22 cellular contexts compared by ENCODE assay signal in genomic region chr18:36496022-36496421, GRCh38.
DNase-seq lines count a peak whose midpoint lies in the region; ATAC-seq, FAIRE-seq and TF ChIP-seq lines count a peak whose summit lies in the region.
"Had no signal": no experiment of that assay in that cellular context is flagged by ENCODE, and none has a peak within 500 bp of the region (broad histone marks: within the 10 kb centered on the region; RNA-seq: fewer than 3 reads in every experiment).

No MANE protein-coding gene starts in this region.

- no peaks in the 10 kb centered on the region for H3K27me3 ChIP-seq in GM12878 (replicated peaks in 1 of 2; ENCODE audit: control insufficient read depth in 2 of 2, insufficient read depth in 2 of 2, low read length in 1 of 2)
- H3K27me3 ChIP-seq: heart right ventricle, Peyer's patch, upper lobe of right lung had no signal

- CTCF ChIA-PET in GM12878 (lab: Yijun Ruan, JAX), result interaction anchor here (1.2 to 1.4 kb wide), 2 partner anchors 10 to 199 kb away, joined by 3 read pairs; partner anchors contain the start of gene FHOD3

- H3K36me3 ChIP-seq in GM12878 (ENCODE audit: control insufficient read depth in 2 of 2, insufficient read depth in 2 of 2, low read length in 1 of 2), result no peaks in the 10 kb centered on the region
- H3K36me3 ChIP-seq: heart right ventricle, Peyer's patch, upper lobe of right lung, WERI-Rb-1 had no signal

- 0 out of 4 replicates have a peak, but pooled peaks of 1 of the 2 experiments have one; percentile 29 for TF ChIP-seq EP300 in GM12878 (IDR thresholded peaks at IDR 0.05; ENCODE audit: borderline replicate concordance in 1 of 2, control insufficient read depth in 1 of 2, low read depth in 2 of 2, low read length in 2 of 2)

- ATAC-seq in GM21529 (IDR thresholded peaks at IDR 0.05; ENCODE audit: unreplicated experiment), result peak; percentile 46
- peak; percentile 53 for ATAC-seq in GM12878
- ATAC-seq in natural killer cell, result no peak
- ATAC-seq: heart right ventricle, upper lobe of right lung had no signal

- DNase-seq in DMS53 (lab: John Stamatoyannopoulos, UW) (peak; percentile 29), DMS53 treated with DMSO at 0.1 percent for 48 hours (lab: John Stamatoyannopoulos, UW; ENCODE audit: unreplicated experiment) (no peak), LoVo (ENCODE audit: low spot score) (peak; percentile 5), GM12878 (ENCODE audit: low read depth, low spot score) (no peak), natural killer cell (no peak), MV-4-11 (lab: John Stamatoyannopoulos, UW) (no peak)
- DNase-seq in activated CD4-positive, CD25-positive, alpha-beta regulatory T cell (lab: John Stamatoyannopoulos, UW), result no peak
- DNase-seq: central memory CD4-positive, alpha-beta T cell; effector CD4-positive, alpha-beta T cell; heart right ventricle; NCI-H1048; NCI-H774; Peyer's patch; upper lobe of right lung; WERI-Rb-1 had no signal

- SMC1A ChIA-PET in GM12878 (lab: Charles Lee; ENCODE audit: uncharacterized antibody, unreplicated experiment), result interaction anchor here (0.9 to 4.5 kb wide), 14 partner anchors 10 to 130 kb away, joined by 3 to 37 read pairs (median 5); no protein-coding TSS in a partner anchor

- no peak for TF ChIP-seq POLR2A in GM12878 (IDR thresholded peaks at IDR 0.05; ENCODE audit: low read depth, low read length)

- H3K4me1 ChIP-seq in GM12878 (ENCODE audit: control insufficient read depth, insufficient read depth, low read length), result peaks cover 11% of the 10 kb centered on the region
- H3K4me1 ChIP-seq: Peyer's patch, upper lobe of right lung had no signal

- TF ChIP-seq CTCF in GM12878 (IDR thresholded peaks at IDR 0.05 in 2 of 3, conservative IDR thresholded peaks at IDR 0.05 in 1 of 3; ENCODE audit: control insufficient read depth in 2 of 3, extremely low read depth in 1 of 3, insufficient read depth in 1 of 3, low read depth in 3 of 3, low read length in 3 of 3), result no peak
- TF ChIP-seq CTCF in natural killer cell (IDR thresholded peaks at IDR 0.05), result no peak

- in situ Hi-C loops in GM12878 (cut with MboI), result no loop called here

- H3K27ac ChIP-seq in GM12878 (ENCODE audit: control insufficient read depth, insufficient read depth), result no peak overlapping the region
- H3K27ac ChIP-seq: 22Rv1, Peyer's patch, upper lobe of right lung, WERI-Rb-1 had no signal

- no peaks in the 10 kb centered on the region; the same call in 2 of the 3 replicates for H3K9me3 ChIP-seq in GM12878 (replicated peaks; ENCODE audit: control insufficient read depth, insufficient read depth, low read length)
- H3K9me3 ChIP-seq: heart right ventricle, Peyer's patch, upper lobe of right lung had no signal

- H3K4me2 ChIP-seq in GM12878 (ENCODE audit: control insufficient read depth, insufficient read depth), result no peak overlapping the region

- no peak overlapping the region for H3K4me3 Mint-ChIP-seq in natural killer cell
- H3K4me3 Mint-ChIP-seq: activated naive CD8-positive, alpha-beta T cell; CD4-positive, CD25-positive, alpha-beta regulatory T cell; stimulated activated naive CD8-positive, alpha-beta T cell treated with anti-CD3 and anti-CD28 coated beads, Interleukin-15, Interleukin-2, amounts not matched to agents 100 ng/mL and 50 ng/mL, for 24 hours had no signal

- intact Hi-C loops in GM12878 (cut with micrococcal nuclease; ENCODE audit: unreplicated experiment), result loop anchor here (5.0 kb wide), 1 partner anchor 141 kb away; no protein-coding TSS in a partner anchor
- intact Hi-C loops in natural killer cell (cut with micrococcal nuclease), result no loop called here

- no TSS peak for BruUV-seq in GM12878 (replicated peaks; lab: Mats Ljungman, UMichigan)

- POLR2A ChIA-PET in GM12878 (lab: Charles Lee), result interaction anchor here (1.0 to 2.3 kb wide), 2 partner anchors 14 to 26 kb away, joined by 3 to 5 read pairs; no protein-coding TSS in a partner anchor

- FAIRE-seq in GM12878 (lab: Jason Lieb, UNC), result no peak
- FAIRE-seq: H54, keratinocyte had no signal

- H3K4me3 ChIP-seq in GM12878, result no peak overlapping the region
- H3K4me3 ChIP-seq: heart right ventricle, Peyer's patch, upper lobe of right lung had no signal

- no peak overlapping the region for H3K27ac Mint-ChIP-seq in natural killer cell
- H3K27ac Mint-ChIP-seq: activated naive CD8-positive, alpha-beta T cell; CD4-positive, CD25-positive, alpha-beta regulatory T cell; stimulated activated naive CD8-positive, alpha-beta T cell treated with anti-CD3 and anti-CD28 coated beads, Interleukin-15, Interleukin-2, amounts not matched to agents 100 ng/mL and 50 ng/mL, for 24 hours had no signal

- no peak overlapping the region for H3K9ac ChIP-seq in GM12878 (ENCODE audit: control insufficient read depth, insufficient read depth, low read length)

- no peaks in the 10 kb centered on the region; the same call in 1 of the 2 replicates for H3K79me2 ChIP-seq in GM12878 (ENCODE audit: control insufficient read depth, insufficient read depth, low read length)

- no peaks in the 10 kb centered on the region for H3K36me3 Mint-ChIP-seq in natural killer cell
- H3K36me3 Mint-ChIP-seq: activated naive CD8-positive, alpha-beta T cell; CD4-positive, CD25-positive, alpha-beta regulatory T cell had no signal

- peaks cover 0 to 5% of the 10 kb centered on the region in 2 donors for H3K4me1 Mint-ChIP-seq in natural killer cell
- H3K4me1 Mint-ChIP-seq: CD4-positive, CD25-positive, alpha-beta regulatory T cell had no signal

- RAD21 ChIA-PET in GM12878 (lab: Charles Lee; ENCODE audit: unreplicated experiment), result interaction anchor here (0.6 to 3.0 kb wide), 13 partner anchors 14 to 194 kb away, joined by 3 to 16 read pairs (median 4); no protein-coding TSS in a partner anchor

- no peaks in the 10 kb centered on the region for H4K20me1 ChIP-seq in GM12878 (ENCODE audit: control insufficient read depth, insufficient read depth)

- no peak overlapping the region for H2AFZ ChIP-seq in GM12878 (ENCODE audit: control insufficient read depth, low read depth, low read length)

- peaks cover 5 to 22% of the 10 kb centered on the region in 2 donors for H3K27me3 Mint-ChIP-seq in natural killer cell (ENCODE audit: low read depth in 2 of 2)
- H3K27me3 Mint-ChIP-seq: CD4-positive, CD25-positive, alpha-beta regulatory T cell; stimulated activated naive CD8-positive, alpha-beta T cell treated with anti-CD3 and anti-CD28 coated beads, Interleukin-15, Interleukin-2, amounts not matched to agents 100 ng/mL and 50 ng/mL, for 24 hours had no signal

- H3K9me3 Mint-ChIP-seq in natural killer cell, result no peaks in the 10 kb centered on the region
- H3K9me3 Mint-ChIP-seq: CD4-positive, CD25-positive, alpha-beta regulatory T cell; stimulated activated naive CD8-positive, alpha-beta T cell treated with anti-CD3 and anti-CD28 coated beads, Interleukin-15, Interleukin-2, amounts not matched to agents 100 ng/mL and 50 ng/mL, for 24 hours had no signal

- no peak for TF ChIP-seq RAD21 in GM12878 (IDR thresholded peaks at IDR 0.05; ENCODE audit: insufficient read depth, low read depth, low read length)

TF ChIP-seq in GM12878, 131 proteins besides CTCF, POLR2A, EP300 and RAD21 (continues in another document):
- TF ChIP-seq IRF3 (IDR thresholded peaks at IDR 0.05) (no peak), ZNF24 (IDR thresholded peaks at IDR 0.05) (0 out of 2 replicates have a peak, but pooled peaks have one; percentile 25), BHLHE40 (IDR thresholded peaks at IDR 0.05; ENCODE audit: borderline replicate concordance in 1 of 2, low read depth in 2 of 2, low read length in 1 of 2) (peak in 1 of 2 experiments; percentile 64; a peak in 1 of 4 replicates), PRDM15 (CRISPR knock-in tag; IDR thresholded peaks at IDR 0.05) (no peak), ASH2L (IDR thresholded peaks at IDR 0.05; ENCODE audit: borderline replicate concordance, low read depth) (no peak)

Comparison
In these comparisons a context has a peak if more than half of its experiments do, and no peak if none do; other contexts are left out.
1. DNase-seq: peak in DMS53 (single experiment) and LoVo (single experiment); none in DMS53 treated with DMSO at 0.1 percent for 48 hours (single experiment), GM12878 (single experiment), activated CD4-positive, CD25-positive, alpha-beta regulatory T cell (0 of 4), natural killer cell (single experiment) and MV-4-11 (single experiment).
2. ATAC-seq: peak in GM21529 (single experiment) and GM12878 (single experiment); none in natural killer cell (0 of 3).